In genomic region chr9:80555782-80556325, GRCh38 we compare ENCODE assay signal across 19 cellular contexts.
DNase-seq lines count a peak whose midpoint lies in the region; ATAC-seq lines count a peak whose summit lies in the region.
"Had no signal": no experiment of that assay in that cellular context is flagged by ENCODE, and none has a peak within 500 bp of the region (broad histone marks: within the 10 kb centered on the region; RNA-seq: fewer than 3 reads in every experiment).

No MANE protein-coding gene starts in this region.

- peaks cover 35% of the 10 kb centered on the region for H3K4me1 ChIP-seq in skeletal muscle satellite cell (ENCODE audit: control insufficient read depth, insufficient read depth, low read length)
- H3K4me1 ChIP-seq: BLaER1 had no signal

- no peak for ATAC-seq in GM21619 (IDR thresholded peaks at IDR 0.05; ENCODE audit: unreplicated experiment)
- ATAC-seq: CD8-positive, alpha-beta T cell had no signal

- no peak overlapping the region for H3K4me3 ChIP-seq in skeletal muscle satellite cell (ENCODE audit: low read length)
- H3K4me3 ChIP-seq: BLaER1, PC-9 had no signal

- peak; percentile 66 for DNase-seq in LHCN-M2 (ENCODE audit: low read depth)
- peak; percentile 52 for DNase-seq in amniotic epithelial cell (ENCODE audit: low read depth)
- DNase-seq in fibroblast of peridontal ligament (ENCODE audit: extremely low read depth): peak; percentile 12
- DNase-seq in NCI-H345 (lab: John Stamatoyannopoulos, UW): no peak
- DNase-seq in head of caudate nucleus: no peak
- no peak for DNase-seq in 8988T
- DNase-seq: CD8-positive, alpha-beta T cell; DMS79; Karpas-422; NCI-H1417 treated with DMSO at 0.1 percent for 48 hours; NCI-H1930; NCI-H2171; NCI-H446 treated with DMSO at 0.1 percent for 48 hours; NCI-H748 treated with DMSO at 0.1 percent for 48 hours; PC-9; SW 1271 had no signal

- no peaks in the 10 kb centered on the region for H3K36me3 ChIP-seq in skeletal muscle satellite cell (ENCODE audit: insufficient read depth, low read length)
- H3K36me3 ChIP-seq: BLaER1 had no signal

- peak overlapping the region; percentile 21 for H3K4me2 ChIP-seq in skeletal muscle satellite cell (ENCODE audit: low read length)
- H3K4me2 ChIP-seq: BLaER1, PC-9 had no signal

- intact Hi-C loops in head of caudate nucleus (cut with DNase I): no loop called here

- no peaks in the 10 kb centered on the region for H3K9me3 ChIP-seq in skeletal muscle satellite cell (replicated peaks; ENCODE audit: low read length)
- H3K9me3 ChIP-seq: BLaER1 had no signal

- no peaks in the 10 kb centered on the region for H3K27me3 ChIP-seq in skeletal muscle satellite cell (ENCODE audit: control insufficient read depth, insufficient read depth, low read length)
- H3K27me3 ChIP-seq: BLaER1 had no signal

- H3K9ac ChIP-seq in skeletal muscle satellite cell (ENCODE audit: low read depth, low read length): no peak overlapping the region
- H3K9ac ChIP-seq: BLaER1 had no signal

Comparison
In these comparisons a context has a peak if more than half of its experiments do, and no peak if none do; other contexts are left out.
1. DNase-seq: peak in LHCN-M2 (single experiment), amniotic epithelial cell (single experiment) and fibroblast of peridontal ligament (single experiment); none in NCI-H345 (single experiment), head of caudate nucleus (0 of 42) and 8988T (single experiment).